Comparison of ENCODE assay signal across 8 cellular contexts in genomic region chr1:119139857-119140176, GRCh38. TPM values are rescaled to one million over a fixed set of nuclear protein-coding genes. Genes with fewer than 3 reads are reported as not detected.
A peak's percentile ranks its signal among the peaks of the same experiment; 100 is the strongest.
DNase-seq lines count a peak whose midpoint lies in the region; ATAC-seq and TF ChIP-seq lines count a peak whose summit lies in the region.

No MANE protein-coding gene starts in this region.

- no peak overlapping the region for H3K27ac Mint-ChIP-seq in CD4-positive, alpha-beta memory T cell
- H3K27ac Mint-ChIP-seq in T-helper 2 cell treated with Interferon-gamma antibody and Interleukin-4, amounts not matched to agents 5 μg/mL and 100 μg/mL, for 36 hours: no peak overlapping the region

- POLR2A ChIA-PET in CD4-positive, alpha-beta memory T cell (lab: Charles Lee; ENCODE audit: partially characterized antibody): interaction anchor here (1.4 to 1.8 kb wide), 2 partner anchors 10 kb away, joined by 3 to 5 read pairs; no protein-coding TSS in a partner anchor

- TF ChIP-seq CTCF in lower lobe of right lung (IDR thresholded peaks at IDR 0.05): no peak

- DNase-seq in CD4-positive, alpha-beta memory T cell: no peak
- no peak for DNase-seq in lower lobe of right lung
- DNase-seq in midbrain (lab: John Stamatoyannopoulos, UW): no peak
- DNase-seq in T-helper 2 cell treated with Interferon-gamma antibody and Interleukin-4, amounts not matched to agents 5 μg/mL and 100 μg/mL, for 36 hours (ENCODE audit: low spot score): no peak
- no peak for DNase-seq in NOMO-1 (lab: John Stamatoyannopoulos, UW; ENCODE audit: unreplicated experiment in 2 of 2)

- peak overlapping the region; percentile 63 to 67 for H3K4me3 ChIP-seq in CD4-positive, alpha-beta memory T cell (ENCODE audit: low read length in 2 of 2)
- peak overlapping the region; percentile 64 for H3K4me3 ChIP-seq in lower lobe of right lung

- CTCF ChIA-PET in CD4-positive, alpha-beta memory T cell (lab: Charles Lee; ENCODE audit: partially characterized antibody): interaction anchor here (1.1 to 1.4 kb wide), 2 partner anchors 18 to 135 kb away, joined by 3 read pairs; no protein-coding TSS in a partner anchor

- no peaks in the 10 kb centered on the region for H3K36me3 ChIP-seq in CD4-positive, alpha-beta memory T cell (ENCODE audit: insufficient read depth, low read length)
- H3K36me3 ChIP-seq in lower lobe of right lung: no peaks in the 10 kb centered on the region

- no peaks in the 10 kb centered on the region for H3K9me3 ChIP-seq in CD4-positive, alpha-beta memory T cell (ENCODE audit: control insufficient read depth in 1 of 2, low read length in 2 of 2)
- no peaks in the 10 kb centered on the region for H3K9me3 ChIP-seq in lower lobe of right lung

- no peaks in the 10 kb centered on the region for H3K27me3 Mint-ChIP-seq in CD4-positive, alpha-beta memory T cell
- H3K27me3 Mint-ChIP-seq in T-helper 2 cell treated with Interferon-gamma antibody and Interleukin-4, amounts not matched to agents 5 μg/mL and 100 μg/mL, for 36 hours (ENCODE audit: low read depth): no peaks in the 10 kb centered on the region

- intact Hi-C loops in CD4-positive, alpha-beta memory T cell (cut with micrococcal nuclease): loop anchor here (5.0 kb wide), 2 partner anchors 1213 to 1533 kb away; partner anchors contain the start of genes GDAP2, TENT5C and WDR3
- intact Hi-C loops in lower lobe of right lung (cut with DNase I): no loop called here

- no peaks in the 10 kb centered on the region for H3K9me3 Mint-ChIP-seq in CD4-positive, alpha-beta memory T cell
- no peaks in the 10 kb centered on the region for H3K9me3 Mint-ChIP-seq in T-helper 2 cell treated with Interferon-gamma antibody and Interleukin-4, amounts not matched to agents 5 μg/mL and 100 μg/mL, for 36 hours

- peaks cover 27% of the 10 kb centered on the region for H3K4me1 ChIP-seq in CD4-positive, alpha-beta memory T cell (ENCODE audit: insufficient read depth, low read length)
- peaks cover 19% of the 10 kb centered on the region for H3K4me1 ChIP-seq in lower lobe of right lung

- no peaks in the 10 kb centered on the region for H3K27me3 ChIP-seq in CD4-positive, alpha-beta memory T cell (ENCODE audit: insufficient read depth, low read length)
- no peaks in the 10 kb centered on the region for H3K27me3 ChIP-seq in lower lobe of right lung (ENCODE audit: low read depth)

- ATAC-seq in GM19438 (IDR thresholded peaks at IDR 0.05; ENCODE audit: low read depth, unreplicated experiment) (peak; percentile 41), HG03442 (IDR thresholded peaks at IDR 0.05; ENCODE audit: unreplicated experiment) (peak; percentile 25), lower lobe of right lung (peak; percentile 33 to 34)

- peak overlapping the region; percentile 97 for H3K27ac ChIP-seq in CD4-positive, alpha-beta memory T cell (ENCODE audit: low read depth, low read length)
- peak overlapping the region; percentile 99 for H3K27ac ChIP-seq in angular gyrus (ENCODE audit: low read depth, low read length)
- H3K27ac ChIP-seq in lower lobe of right lung: peak overlapping the region; percentile 99

- H3K4me3 Mint-ChIP-seq in CD4-positive, alpha-beta memory T cell: no peak overlapping the region
- no peak overlapping the region for H3K4me3 Mint-ChIP-seq in T-helper 2 cell treated with Interferon-gamma antibody and Interleukin-4, amounts not matched to agents 5 μg/mL and 100 μg/mL, for 36 hours

- peaks cover 3% of the 10 kb centered on the region in 2 donors for H3K36me3 Mint-ChIP-seq in CD4-positive, alpha-beta memory T cell
- H3K36me3 Mint-ChIP-seq in T-helper 2 cell treated with Interferon-gamma antibody and Interleukin-4, amounts not matched to agents 5 μg/mL and 100 μg/mL, for 36 hours (ENCODE audit: low read depth): peaks cover 11% of the 10 kb centered on the region

- H3K4me1 Mint-ChIP-seq in CD4-positive, alpha-beta memory T cell: peaks cover 0 to 30% (median 14%) of the 10 kb centered on the region in 4 donors
- peaks cover 19% of the 10 kb centered on the region for H3K4me1 Mint-ChIP-seq in T-helper 2 cell treated with Interferon-gamma antibody and Interleukin-4, amounts not matched to agents 5 μg/mL and 100 μg/mL, for 36 hours (ENCODE audit: low read depth)

RNA-seq across cellular contexts. Expression of gene WARS2, which starts 0.6 kb away (rescaled TPM):
- 1 to 10 TPM; 6.9 to 9.5 TPM for total RNA-seq in CD4-positive, alpha-beta memory T cell
- polyA plus RNA-seq in CD4-positive, alpha-beta memory T cell: 10 to 100 TPM; 11.4 to 12.4 TPM
- 8.9 TPM for total RNA-seq in lower lobe of right lung
